1 cellular context compared by ENCODE assay signal in the genomic region with DNA sequence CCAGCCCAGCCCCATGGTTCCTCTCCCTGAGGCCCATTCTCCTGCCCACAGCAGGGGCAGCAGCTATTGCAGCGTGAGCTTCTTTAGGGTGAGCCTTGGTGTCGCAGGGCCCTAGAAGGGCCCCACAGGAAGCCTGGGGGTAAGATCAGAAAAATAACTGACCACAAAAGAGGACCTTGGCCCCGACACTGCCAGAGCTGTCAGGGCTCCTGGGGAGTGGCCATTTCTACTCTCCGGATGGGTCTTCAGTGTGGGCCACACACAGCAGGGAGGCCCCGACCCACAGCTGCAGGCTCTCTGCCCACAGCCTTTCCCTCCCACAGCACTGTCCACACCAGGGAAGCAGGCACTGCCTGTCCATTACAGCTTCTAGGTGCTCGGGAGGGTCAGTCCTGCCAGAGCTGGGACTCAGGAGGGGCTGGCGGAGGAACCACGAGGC.
TF ChIP-seq lines count a peak whose summit lies in the region.

No MANE protein-coding gene starts in this region.

TF ChIP-seq in K562, 482 proteins besides CTCF, POLR2A, EP300 and RAD21:
- TF ChIP-seq ZFX (CRISPR knock-in tag; IDR thresholded peaks at IDR 0.05) (0 out of 2 replicates have a peak, but pooled peaks have one; percentile 16), FOXJ3 (CRISPR knock-in tag; IDR thresholded peaks at IDR 0.05) (no peak)
